In genomic region chr3:50345008-50345407, GRCh38 we compare ENCODE assay signal across 10 cellular contexts. TPM values are rescaled to one million over a fixed set of nuclear protein-coding genes. Genes with fewer than 3 reads are reported as not detected.
DNase-seq lines count a peak whose midpoint lies in the region; ATAC-seq and TF ChIP-seq lines count a peak whose summit lies in the region.
"Had no signal": no experiment of that assay in that cellular context is flagged by ENCODE, and none has a peak within 500 bp of the region (broad histone marks: within the 10 kb centered on the region; RNA-seq: fewer than 3 reads in every experiment).

No MANE protein-coding gene starts in this region.

- DNase-seq in cardiac muscle cell (ENCODE audit: low read depth in 1 of 2, low spot score in 1 of 2) (no peak), right atrium auricular region (ENCODE audit: low spot score) (no peak), astrocyte of the cerebellum (ENCODE audit: low read depth) (no peak), lower lobe of right lung (no peak), testis (no peak), RPMI8226 (no peak), C1 segment of cervical spinal cord (lab: John Stamatoyannopoulos, UW) (no peak)
- DNase-seq: NCI-H2029 treated with DMSO at 0.1 percent for 48 hours had no signal

- H3K9me3 ChIP-seq in cardiac muscle cell (ENCODE audit: low read depth), result no peaks in the 10 kb centered on the region
- no peaks in the 10 kb centered on the region for H3K9me3 ChIP-seq in right atrium auricular region
- no peaks in the 10 kb centered on the region for H3K9me3 ChIP-seq in lower lobe of right lung
- H3K9me3 ChIP-seq in testis, result no peaks in the 10 kb centered on the region
- H3K9me3 ChIP-seq: SJSA1 had no signal

- H3K4me3 ChIP-seq in cardiac muscle cell (peak overlapping the region; percentile 42), right atrium auricular region (peak overlapping the region in 1 of 2 donors; percentile 39), astrocyte of the cerebellum (ENCODE audit: low read depth, low read length) (peak overlapping the region; percentile 51), lower lobe of right lung (peak overlapping the region; percentile 49), testis (peak overlapping the region; percentile 36 to 58)

- 48 to 61% methylated on average over 8 of the region's 8 CpGs for WGBS in testis, 2 donors

- no peak for TF ChIP-seq CTCF in cardiac muscle cell (IDR thresholded peaks at IDR 0.05; ENCODE audit: low read depth, low read length)
- TF ChIP-seq CTCF in right atrium auricular region (IDR thresholded peaks at IDR 0.05), result no peak
- no peak for TF ChIP-seq CTCF in astrocyte of the cerebellum (IDR thresholded peaks at IDR 0.05; ENCODE audit: low read depth, low read length, missing control alignments)
- TF ChIP-seq CTCF in lower lobe of right lung (IDR thresholded peaks at IDR 0.05), result no peak
- TF ChIP-seq CTCF in testis (IDR thresholded peaks at IDR 0.05), result no peak

- ATAC-seq in lower lobe of right lung (no peak), HG03135 (IDR thresholded peaks at IDR 0.05; ENCODE audit: unreplicated experiment) (no peak)

- intact Hi-C loops in lower lobe of right lung (cut with DNase I), result no loop called here
- intact Hi-C loops in testis (cut with DNase I; ENCODE audit: low total_unique reads), result no loop called here

- H3K27me3 ChIP-seq in cardiac muscle cell (peaks cover 53% of the 10 kb centered on the region), right atrium auricular region (no peaks in the 10 kb centered on the region), lower lobe of right lung (ENCODE audit: low read depth) (no peaks in the 10 kb centered on the region), testis (no peaks in the 10 kb centered on the region)
- H3K27me3 ChIP-seq: SJSA1 had no signal

- TF ChIP-seq POLR2A in testis (IDR thresholded peaks at IDR 0.05), result no peak

- H3K36me3 ChIP-seq in cardiac muscle cell (no peaks in the 10 kb centered on the region), right atrium auricular region (peaks cover 12% of the 10 kb centered on the region), lower lobe of right lung (peaks cover 16% of the 10 kb centered on the region), testis (ENCODE audit: low read depth, missing control alignments) (no peaks in the 10 kb centered on the region)

- H3K4me1 ChIP-seq in cardiac muscle cell (ENCODE audit: low read depth) (peaks cover 4% of the 10 kb centered on the region), right atrium auricular region (peaks cover 0 to 40% of the 10 kb centered on the region in 2 donors), lower lobe of right lung (peaks cover 53% of the 10 kb centered on the region), testis (peaks cover 15% of the 10 kb centered on the region)

- in situ Hi-C loops in astrocyte of the cerebellum (cut with HindIII; ENCODE audit: low sequenced_read_pairs), result no loop called here

- H3K27ac ChIP-seq in cardiac muscle cell (no peak overlapping the region), right atrium auricular region (no peak overlapping the region), lower lobe of right lung (no peak overlapping the region), testis (no peak overlapping the region)
- H3K27ac ChIP-seq: SJSA1 had no signal

RNA-seq across cellular contexts. Expression of gene ZMYND10, which starts 0.5 kb away (rescaled TPM):
- total RNA-seq in cardiac muscle cell (0.56 and 2.8 TPM in 2 replicates), right atrium auricular region (under 1 TPM; 0.26 to 0.31 TPM), lower lobe of right lung (32.8 TPM), testis (100 to 1,000 TPM; 241 to 335 TPM)
- polyA plus RNA-seq in cardiac muscle cell (1.3 and 1.8 TPM in 2 replicates), testis (ENCODE audit: insufficient read depth, low read depth, low replicate concordance) (763 TPM)

RNA-seq across cellular contexts. Expression of gene RASSF1, which starts 4.4 kb away (rescaled TPM):
- 13.0 and 23.1 TPM in 2 replicates for total RNA-seq in cardiac muscle cell
- polyA plus RNA-seq in cardiac muscle cell, result 23.8 and 33.5 TPM in 2 replicates
- 10 to 100 TPM; 18.6 to 25.9 TPM for total RNA-seq in right atrium auricular region
- 39.5 TPM for total RNA-seq in lower lobe of right lung
- total RNA-seq in testis, result 10 to 100 TPM; 50.0 to 52.2 TPM
- 60.1 TPM for polyA plus RNA-seq in testis (ENCODE audit: insufficient read depth, low read depth, low replicate concordance)

RNA-seq across cellular contexts. Expression of gene NPRL2, which starts 5.6 kb away (rescaled TPM):
- 33.2 and 34.6 TPM in 2 replicates for total RNA-seq in cardiac muscle cell
- polyA plus RNA-seq in cardiac muscle cell, result 51.9 and 64.4 TPM in 2 replicates
- total RNA-seq in right atrium auricular region, result 10 to 100 TPM; 12.5 to 20.3 TPM
- 17.7 TPM for total RNA-seq in lower lobe of right lung
- total RNA-seq in testis, result 10 to 100 TPM; 26.9 to 29.2 TPM
- 28.0 TPM for polyA plus RNA-seq in testis (ENCODE audit: insufficient read depth, low read depth, low replicate concordance)

RNA-seq across cellular contexts. Expression of gene CYB561D2, which starts 5.7 kb away (rescaled TPM):
- total RNA-seq in cardiac muscle cell, result 10.7 and 26.4 TPM in 2 replicates
- 15.7 and 23.8 TPM in 2 replicates for polyA plus RNA-seq in cardiac muscle cell
- 10 to 100 TPM; 11.7 to 11.9 TPM for total RNA-seq in right atrium auricular region
- 21.7 TPM for total RNA-seq in lower lobe of right lung
- total RNA-seq in testis, result 10 to 100 TPM; 18.9 to 21.1 TPM
- polyA plus RNA-seq in testis (ENCODE audit: insufficient read depth, low read depth, low replicate concordance), result 16.0 TPM

RNA-seq across cellular contexts. Expression of gene TMEM115, which starts 14.3 kb away (rescaled TPM):
- total RNA-seq in cardiac muscle cell (67.0 and 67.9 TPM in 2 replicates), right atrium auricular region (10 to 100 TPM; 37.1 to 47.4 TPM), lower lobe of right lung (37.5 TPM), testis (10 to 100 TPM; 63.2 to 72.4 TPM)
- polyA plus RNA-seq in cardiac muscle cell (48.2 and 57.9 TPM in 2 replicates), testis (ENCODE audit: insufficient read depth, low read depth, low replicate concordance) (37.6 TPM)
